ENCODE assay signal across 35 cellular contexts in genomic region chr17:42429726-42430464, GRCh38. TPM values are rescaled to one million over a fixed set of nuclear protein-coding genes. Genes with fewer than 3 reads are reported as not detected.
A peak's percentile ranks its signal among the peaks of the same experiment; 100 is the strongest.
DNase-seq lines count a peak whose midpoint lies in the region; ATAC-seq, FAIRE-seq and TF ChIP-seq lines count a peak whose summit lies in the region.
"Had no signal": no experiment of that assay in that cellular context is flagged by ENCODE, and none has a peak within 500 bp of the region (broad histone marks: within the 10 kb centered on the region; RNA-seq: fewer than 3 reads in every experiment).

No MANE protein-coding gene starts in this region.

- ATAC-seq in K562 = no peak
- peak; percentile 25 for ATAC-seq in left lobe of liver
- ATAC-seq in foreskin keratinocyte = no peak
- ATAC-seq: activated CD8-positive, alpha-beta T cell treated with anti-CD3 and anti-CD28 coated beads for 36 hours; effector memory CD8-positive, alpha-beta T cell; mucosa of descending colon had no signal

- TF ChIP-seq CTCF in K562 (IDR thresholded peaks at IDR 0.05 in 2 of 3, conservative IDR thresholded peaks at IDR 0.05 in 1 of 3; ENCODE audit: insufficient read depth in 2 of 3, low read depth in 1 of 3, low read length in 3 of 3) = no peak
- TF ChIP-seq CTCF in suprapubic skin (IDR thresholded peaks at IDR 0.05) = no peak
- no peak for TF ChIP-seq CTCF in mammary epithelial cell (conservative IDR thresholded peaks at IDR 0.05 in 1 of 2, IDR thresholded peaks at IDR 0.05 in 1 of 2; ENCODE audit: extremely low read depth in 1 of 2, insufficient read depth in 1 of 2, low read depth in 1 of 2, low read length in 2 of 2)
- TF ChIP-seq CTCF in foreskin keratinocyte (conservative IDR thresholded peaks at IDR 0.05) = no peak

- no peaks in the 10 kb centered on the region for H3K9me1 ChIP-seq in K562 (ENCODE audit: control insufficient read depth, insufficient read depth, low read length)

- peaks cover 5 to 10% of the 10 kb centered on the region in 2 experiments; a peak in 3 of 5 replicates for H3K4me1 ChIP-seq in K562 (replicated peaks in 1 of 2; ENCODE audit: control insufficient read depth in 2 of 2, insufficient read depth in 2 of 2, low read length in 2 of 2)
- peaks cover 49% of the 10 kb centered on the region for H3K4me1 ChIP-seq in suprapubic skin
- H3K4me1 ChIP-seq in mammary epithelial cell (ENCODE audit: insufficient read depth, low read length) = peaks cover 9% of the 10 kb centered on the region
- peaks cover 8% of the 10 kb centered on the region for H3K4me1 ChIP-seq in foreskin keratinocyte
- H3K4me1 ChIP-seq: colonic mucosa had no signal

- no peaks in the 10 kb centered on the region for H3K9me3 Mint-ChIP-seq in immature natural killer cell
- H3K9me3 Mint-ChIP-seq: activated CD8-positive, alpha-beta T cell treated with anti-CD3 and anti-CD28 coated beads for 36 hours; activated naive CD4-positive, alpha-beta T cell treated with anti-CD3 and anti-CD28 coated beads, Interleukin-2, amount 50 U/mL, for 24 hours; activated T-helper 2 cell treated with anti-CD3 and anti-CD28 coated beads, Interferon-gamma antibody, Interleukin-2, Interleukin-4, amounts not matched to agents 10 μg/mL and 5 μg/mL and 100 μg/mL, durations not matched to agents 14 hours and 24 hours and 36 hours; effector memory CD8-positive, alpha-beta T cell; nephron progenitor cell had no signal

- H3K27me3 Mint-ChIP-seq in immature natural killer cell (ENCODE audit: low read depth in 3 of 3) = peaks cover 3 to 15% (median 13%) of the 10 kb centered on the region in 3 donors
- H3K27me3 Mint-ChIP-seq: activated naive CD4-positive, alpha-beta T cell treated with anti-CD3 and anti-CD28 coated beads, Interleukin-2, amount 50 U/mL, for 24 hours had no signal

- H3K36me3 Mint-ChIP-seq in immature natural killer cell = no peaks in the 10 kb centered on the region
- H3K36me3 Mint-ChIP-seq: activated naive CD4-positive, alpha-beta T cell treated with anti-CD3 and anti-CD28 coated beads, Interleukin-2, amount 50 U/mL, for 24 hours had no signal

- H3K4me1 Mint-ChIP-seq in immature natural killer cell = no peaks in the 10 kb centered on the region
- H3K4me1 Mint-ChIP-seq: activated naive CD4-positive, alpha-beta T cell treated with anti-CD3 and anti-CD28 coated beads, Interleukin-2, amount 50 U/mL, for 24 hours had no signal

- intact Hi-C loops in K562 (cut with micrococcal nuclease) (loop anchor here (5.0 kb wide), 1 partner anchor 87 kb away; no protein-coding TSS in a partner anchor), mammary epithelial cell (cut with micrococcal nuclease) (loop anchor here (2.0 kb wide), 1 partner anchor 107 kb away; no protein-coding TSS in a partner anchor)

- BruUV-seq in K562 (replicated peaks; lab: Mats Ljungman, UMichigan) (no TSS peak), mammary epithelial cell (replicated peaks; lab: Mats Ljungman, UMichigan) (no TSS peak)

- DNase-seq in LHCN-M2 (ENCODE audit: low read depth) (peak; percentile 48), K562 (ENCODE audit: extremely low read depth in 1 of 4, low spot score in 3 of 4) (no peak), left lobe of liver (ENCODE audit: low spot score) (no peak), suprapubic skin (ENCODE audit: low spot score in 2 of 2) (peak in 1 of 2 donors; percentile 32), mammary epithelial cell (no peak), foreskin keratinocyte (no peak), immature natural killer cell (no peak)
- DNase-seq: activated CD8-positive, alpha-beta T cell treated with anti-CD3 and anti-CD28 coated beads for 36 hours; amygdala; colonic mucosa; COR-L47; DMS53; effector memory CD8-positive, alpha-beta T cell; H7; Karpas-422; mucosa of descending colon; NCI-H1417 treated with DMSO at 0.1 percent for 48 hours; NCI-H2081; NCI-H2227 treated with DMSO at 0.1 percent for 48 hours; NCI-H526 treated with DMSO at 0.1 percent for 48 hours; nephron progenitor cell; NK-92 treated with Interleukin-12 subunit alpha and Interleukin-12 subunit beta, amount 100 ng/mL, for 24 hours; ovary; PC-9; SIG-M5; stimulated activated CD4-positive, alpha-beta T cell treated with anti-CD3 and anti-CD28 coated beads, Interleukin-2, amount 100 ng/mL, for 48 hours; SW 1271; tibial artery had no signal

- TF ChIP-seq RAD21 in K562 (CRISPR knock-in tag; conservative IDR thresholded peaks at IDR 0.05 in 1 of 2, IDR thresholded peaks at IDR 0.05 in 1 of 2) = no peak

- no peak for TF ChIP-seq EP300 in K562 (IDR thresholded peaks at IDR 0.05; ENCODE audit: low read length)
- TF ChIP-seq EP300 in suprapubic skin (IDR thresholded peaks at IDR 0.05) = no peak

- no peak overlapping the region for H3K27ac Mint-ChIP-seq in immature natural killer cell
- H3K27ac Mint-ChIP-seq: activated CD8-positive, alpha-beta T cell treated with anti-CD3 and anti-CD28 coated beads for 36 hours; activated T-helper 2 cell treated with anti-CD3 and anti-CD28 coated beads, Interferon-gamma antibody, Interleukin-2, Interleukin-4, amounts not matched to agents 10 μg/mL and 5 μg/mL and 100 μg/mL, durations not matched to agents 14 hours and 24 hours and 36 hours; effector memory CD8-positive, alpha-beta T cell; nephron progenitor cell had no signal

- in situ Hi-C loops in K562 (cut with MboI) (no loop called here), mammary epithelial cell (cut with MboI; ENCODE audit: low sequenced_read_pairs in 2 of 2) (no loop called here)

- WGBS in K562 (ENCODE audit: insufficient coverage, low coverage, missing lambda C conversion rate) = 24% methylated on average over 3 of the region's 3 CpGs
- WGBS in suprapubic skin = 57% methylated on average over 3 of the region's 3 CpGs
- WGBS in mammary epithelial cell (ENCODE audit: low coverage, missing lambda C conversion rate) = 94% methylated on average over 3 of the region's 3 CpGs

- H3K79me2 ChIP-seq in K562 (ENCODE audit: control insufficient read depth, insufficient read depth, low read length) (no peaks in the 10 kb centered on the region), mammary epithelial cell (ENCODE audit: insufficient read depth, low read length) (no peaks in the 10 kb centered on the region)

- dilution Hi-C loops in mammary epithelial cell (cut with HindIII; ENCODE audit: low sequenced_read_pairs) = no loop called here

- H3K36me3 ChIP-seq in K562 (ENCODE audit: control insufficient read depth, insufficient read depth, low read length) = no peaks in the 10 kb centered on the region
- H3K36me3 ChIP-seq in suprapubic skin = no peaks in the 10 kb centered on the region
- H3K36me3 ChIP-seq in mammary epithelial cell (ENCODE audit: insufficient read depth, low read length) = no peaks in the 10 kb centered on the region
- H3K36me3 ChIP-seq: breast epithelium, colonic mucosa, ovary, tibial artery had no signal

- H3K4me3 ChIP-seq in K562 (no peak overlapping the region), suprapubic skin (no peak overlapping the region), mammary epithelial cell (replicated peaks in 1 of 3; ENCODE audit: insufficient read depth in 1 of 3, low read depth in 2 of 3, low read length in 3 of 3) (no peak overlapping the region)
- H3K4me3 ChIP-seq: breast epithelium, colonic mucosa, lung, mucosa of descending colon, ovary, PC-9, tibial artery had no signal

- FAIRE-seq in K562 (lab: Jason Lieb, UNC) = no peak
- FAIRE-seq: GM12891 had no signal

- H3K4me3 Mint-ChIP-seq in immature natural killer cell = no peak overlapping the region
- H3K4me3 Mint-ChIP-seq: activated CD8-positive, alpha-beta T cell treated with anti-CD3 and anti-CD28 coated beads for 36 hours; activated naive CD4-positive, alpha-beta T cell treated with anti-CD3 and anti-CD28 coated beads, Interleukin-2, amount 50 U/mL, for 24 hours; effector memory CD8-positive, alpha-beta T cell; nephron progenitor cell had no signal

- no peaks in the 10 kb centered on the region for H3K9me3 ChIP-seq in K562 (replicated peaks; ENCODE audit: control insufficient read depth, insufficient read depth, low read depth, low read length)
- H3K9me3 ChIP-seq in suprapubic skin = no peaks in the 10 kb centered on the region
- H3K9me3 ChIP-seq in mammary epithelial cell (replicated peaks; ENCODE audit: insufficient read depth, low read length) = no peaks in the 10 kb centered on the region
- H3K9me3 ChIP-seq: breast epithelium, colonic mucosa, mucosa of descending colon, ovary, tibial artery had no signal

- H3K4me2 ChIP-seq in K562 (ENCODE audit: insufficient read depth, low read length) (no peak overlapping the region; the same call in 1 of the 2 replicates), mammary epithelial cell (ENCODE audit: insufficient read depth, low read depth, low read length) (no peak overlapping the region)
- H3K4me2 ChIP-seq: PC-9 had no signal

- H4K20me1 ChIP-seq in K562 (replicated peaks; ENCODE audit: control insufficient read depth, insufficient read depth, low read length) (no peaks in the 10 kb centered on the region), mammary epithelial cell (ENCODE audit: insufficient read depth, low read length) (no peaks in the 10 kb centered on the region)

- no peak for TF ChIP-seq POLR2A in K562 (conservative IDR thresholded peaks at IDR 0.05)
- TF ChIP-seq POLR2A in suprapubic skin (IDR thresholded peaks at IDR 0.05) = no peak

- H3K27ac ChIP-seq in K562 (ENCODE audit: extremely low read depth, low read depth, low read length) (no peak overlapping the region), suprapubic skin (peak overlapping the region; percentile 45), mammary epithelial cell (ENCODE audit: insufficient read depth, low read depth, low read length) (no peak overlapping the region), foreskin keratinocyte (no peak overlapping the region)
- H3K27ac ChIP-seq: C4-2B, colonic mucosa, HL-60, ovary, PC-9 had no signal

- CTCF ChIA-PET in K562 (lab: Yijun Ruan, JAX; ENCODE audit: low intra/inter-chr PET ratio) (no interaction called here), mammary epithelial cell (lab: Charles Lee; ENCODE audit: low non-redundant PET) (no interaction called here)

- H3K27me3 ChIP-seq in K562 (ENCODE audit: control insufficient read depth in 2 of 2, insufficient read depth in 2 of 2, low read length in 2 of 2) (no peaks in the 10 kb centered on the region), suprapubic skin (no peaks in the 10 kb centered on the region), mammary epithelial cell (ENCODE audit: insufficient read depth, low read length) (no peaks in the 10 kb centered on the region), foreskin keratinocyte (no peaks in the 10 kb centered on the region)
- H3K27me3 ChIP-seq: breast epithelium, colonic mucosa, ovary, tibial artery had no signal

- H2AFZ ChIP-seq in K562 (ENCODE audit: low read depth, low read length) = no peak overlapping the region
- H2AFZ ChIP-seq in mammary epithelial cell (ENCODE audit: low read depth, low read length) = no peak overlapping the region
- H2AFZ ChIP-seq: PC-9 had no signal

- H3K9ac ChIP-seq in K562 (ENCODE audit: insufficient read depth in 1 of 2, low read depth in 2 of 2, low read length in 2 of 2) (no peak overlapping the region), mammary epithelial cell (ENCODE audit: insufficient read depth, low read length) (no peak overlapping the region)

- POLR2A ChIA-PET in K562 (lab: Yijun Ruan, JAX) = no interaction called here

RNA-seq across cellular contexts. Expression of gene CAVIN1, which starts 6.8 kb away (rescaled TPM):
- 308 and 325 TPM in 2 replicates for total RNA-seq in LHCN-M2 (2014; rRNA removed)
- polyA plus RNA-seq in LHCN-M2 (2012) = 454 TPM
- total RNA-seq in K562 (2011; cell fraction: chromatin; rRNA removed; ENCODE audit: low replicate concordance) = 11.6 and 29.3 TPM in 2 replicates
- 22.9 and 29.9 TPM in 2 replicates for total RNA-seq in K562 (2011; cell fraction: nucleolus; rRNA removed)
- 18.6 and 22.2 TPM in 2 replicates for total RNA-seq in K562 (2011; cell fraction: nucleoplasm; rRNA removed)
- total RNA-seq in K562 (2014; rRNA removed) = 126 and 135 TPM in 2 replicates
- 56.1 and 57.8 TPM in 2 replicates for total RNA-seq in K562 (2014; rRNA removed; fragmentation: Illumina TruSeq; extraction: Trizol)
- 74.5 and 80.0 TPM in 2 replicates for total RNA-seq in K562 (2015; rRNA removed; fragmentation: Illumina TruSeq; extraction: Trizol)
- total RNA-seq in K562 (2021) = 143 and 162 TPM in 2 replicates
- polyA plus RNA-seq in K562 (2011; rRNA removed) = 44.6 and 60.0 TPM in 2 replicates
- polyA plus RNA-seq in K562 (2011; cell fraction: cytosol; rRNA removed) = 39.4 and 107 TPM in 2 replicates
- polyA plus RNA-seq in K562 (2011; cell fraction: nucleus; rRNA removed) = 8.0 and 16.1 TPM in 2 replicates
- 74.3 and 99.4 TPM in 2 replicates for polyA plus RNA-seq in K562 (2012)
- polyA plus RNA-seq in K562 (2014; fragmentation: Illumina TruSeq; extraction: Trizol) = 77.6 and 93.7 TPM in 2 replicates
- 1 to 10 TPM; 6.8 to 8.6 TPM for polyA plus RNA-seq in K562 (2014; fragmentation: Nextera tagmentation; extraction: Ambion mirVana)
- 72.9 and 92.8 TPM in 2 replicates for polyA plus RNA-seq in K562 (2014; rRNA removed)
- polyA minus RNA-seq in K562 (2011; rRNA and poly(A)+ RNA removed) = 34.7 and 64.3 TPM in 2 replicates
- 81.5 and 110 TPM in 2 replicates for polyA minus RNA-seq in K562 (2011; cell fraction: cytosol; rRNA and poly(A)+ RNA removed)
- polyA minus RNA-seq in K562 (2011; cell fraction: nucleus; rRNA and poly(A)+ RNA removed) = 9.4 and 9.6 TPM in 2 replicates
- total RNA-seq in left lobe of liver = 12.3 TPM
- total RNA-seq in suprapubic skin = 100 to 1,000 TPM; 153 to 224 (median 182) TPM
- total RNA-seq in mammary epithelial cell = 100 to 1,000 TPM; 354 to 592 TPM
- polyA plus RNA-seq in mammary epithelial cell = 249 TPM
- polyA minus RNA-seq in mammary epithelial cell = 304 TPM
- 351 and 355 TPM in 2 replicates for total RNA-seq in foreskin keratinocyte
- polyA plus RNA-seq in foreskin keratinocyte = 215 and 236 TPM in 2 replicates
- not detected for polyA plus RNA-seq in immature natural killer cell

RNA-seq across cellular contexts. Expression of gene ATP6V0A1, which starts 28.8 kb away (rescaled TPM):
- 38.2 and 43.8 TPM in 2 replicates for total RNA-seq in LHCN-M2 (2014; rRNA removed)
- 37.6 TPM for polyA plus RNA-seq in LHCN-M2 (2012)
- total RNA-seq in K562 (2011; cell fraction: chromatin; rRNA removed; ENCODE audit: low replicate concordance) = 998 and 1,046 TPM in 2 replicates
- total RNA-seq in K562 (2011; cell fraction: nucleolus; rRNA removed) = 668 and 698 TPM in 2 replicates
- total RNA-seq in K562 (2011; cell fraction: nucleoplasm; rRNA removed) = 746 and 878 TPM in 2 replicates
- 71.7 and 82.2 TPM in 2 replicates for total RNA-seq in K562 (2014; rRNA removed)
- total RNA-seq in K562 (2014; rRNA removed; fragmentation: Illumina TruSeq; extraction: Trizol) = 75.5 and 89.2 TPM in 2 replicates
- 54.9 and 56.1 TPM in 2 replicates for total RNA-seq in K562 (2015; rRNA removed; fragmentation: Illumina TruSeq; extraction: Trizol)
- total RNA-seq in K562 (2021) = 127 and 141 TPM in 2 replicates
- polyA plus RNA-seq in K562 (2011; rRNA removed) = 102 and 104 TPM in 2 replicates
- polyA plus RNA-seq in K562 (2011; cell fraction: cytosol; rRNA removed) = 101 and 137 TPM in 2 replicates
- 300 and 643 TPM in 2 replicates for polyA plus RNA-seq in K562 (2011; cell fraction: nucleus; rRNA removed)
- polyA plus RNA-seq in K562 (2012) = 77.1 and 103 TPM in 2 replicates
- 143 and 158 TPM in 2 replicates for polyA plus RNA-seq in K562 (2014; fragmentation: Illumina TruSeq; extraction: Trizol)
- 10 to 100 TPM; 11.8 to 46.3 TPM for polyA plus RNA-seq in K562 (2014; fragmentation: Nextera tagmentation; extraction: Ambion mirVana)
- polyA plus RNA-seq in K562 (2014; rRNA removed) = 62.7 and 80.3 TPM in 2 replicates
- 165 and 302 TPM in 2 replicates for polyA minus RNA-seq in K562 (2011; rRNA and poly(A)+ RNA removed)
- 41.3 and 104 TPM in 2 replicates for polyA minus RNA-seq in K562 (2011; cell fraction: cytosol; rRNA and poly(A)+ RNA removed)
- 181 and 232 TPM in 2 replicates for polyA minus RNA-seq in K562 (2011; cell fraction: nucleus; rRNA and poly(A)+ RNA removed)
- total RNA-seq in left lobe of liver = 42.8 TPM
- total RNA-seq in suprapubic skin = 100 to 1,000 TPM; 102 to 194 (median 142) TPM
- 100 to 1,000 TPM in 1 of 2 donors, 10 to 100 TPM in 1; 57.0 to 102 TPM for total RNA-seq in mammary epithelial cell
- polyA plus RNA-seq in mammary epithelial cell = 31.5 TPM
- 149 TPM for polyA minus RNA-seq in mammary epithelial cell
- 18.8 and 19.7 TPM in 2 replicates for total RNA-seq in foreskin keratinocyte
- polyA plus RNA-seq in foreskin keratinocyte = 17.8 and 18.9 TPM in 2 replicates
- polyA plus RNA-seq in immature natural killer cell = 1 to 10 TPM in 2 of 3 donors, under 1 TPM in 1; 0.76 to 4.2 (median 1.4) TPM

RNA-seq across cellular contexts. Expression of gene STAT3, which starts 41.7 kb away (rescaled TPM):
- total RNA-seq in LHCN-M2 (2014; rRNA removed) = 52.9 and 60.3 TPM in 2 replicates
- 31.6 TPM for polyA plus RNA-seq in LHCN-M2 (2012)
- 176 and 210 TPM in 2 replicates for total RNA-seq in K562 (2011; cell fraction: chromatin; rRNA removed; ENCODE audit: low replicate concordance)
- total RNA-seq in K562 (2011; cell fraction: nucleolus; rRNA removed) = 110 and 117 TPM in 2 replicates
- 145 and 167 TPM in 2 replicates for total RNA-seq in K562 (2011; cell fraction: nucleoplasm; rRNA removed)
- total RNA-seq in K562 (2014; rRNA removed) = 90.4 and 99.6 TPM in 2 replicates
- 108 and 115 TPM in 2 replicates for total RNA-seq in K562 (2014; rRNA removed; fragmentation: Illumina TruSeq; extraction: Trizol)
- total RNA-seq in K562 (2015; rRNA removed; fragmentation: Illumina TruSeq; extraction: Trizol) = 105 and 113 TPM in 2 replicates
- total RNA-seq in K562 (2021) = 120 and 133 TPM in 2 replicates
- polyA plus RNA-seq in K562 (2011; rRNA removed) = 90.0 and 120 TPM in 2 replicates
- 83.3 and 125 TPM in 2 replicates for polyA plus RNA-seq in K562 (2011; cell fraction: cytosol; rRNA removed)
- 58.4 and 72.2 TPM in 2 replicates for polyA plus RNA-seq in K562 (2011; cell fraction: nucleus; rRNA removed)
- polyA plus RNA-seq in K562 (2012) = 160 and 179 TPM in 2 replicates
- 179 and 180 TPM in 2 replicates for polyA plus RNA-seq in K562 (2014; fragmentation: Illumina TruSeq; extraction: Trizol)
- polyA plus RNA-seq in K562 (2014; fragmentation: Nextera tagmentation; extraction: Ambion mirVana) = 100 to 1,000 TPM; 114 to 160 TPM
- 120 and 134 TPM in 2 replicates for polyA plus RNA-seq in K562 (2014; rRNA removed)
- polyA minus RNA-seq in K562 (2011; rRNA and poly(A)+ RNA removed) = 111 and 124 TPM in 2 replicates
- polyA minus RNA-seq in K562 (2011; cell fraction: cytosol; rRNA and poly(A)+ RNA removed) = 68.3 and 70.2 TPM in 2 replicates
- 35.3 and 48.0 TPM in 2 replicates for polyA minus RNA-seq in K562 (2011; cell fraction: nucleus; rRNA and poly(A)+ RNA removed)
- 112 TPM for total RNA-seq in left lobe of liver
- 100 to 1,000 TPM; 144 to 174 (median 152) TPM for total RNA-seq in suprapubic skin
- 100 to 1,000 TPM in 1 of 2 donors, 10 to 100 TPM in 1; 94.3 to 191 TPM for total RNA-seq in mammary epithelial cell
- polyA plus RNA-seq in mammary epithelial cell = 51.3 TPM
- 115 TPM for polyA minus RNA-seq in mammary epithelial cell
- 76.6 and 77.7 TPM in 2 replicates for total RNA-seq in foreskin keratinocyte
- polyA plus RNA-seq in foreskin keratinocyte = 20.2 and 23.0 TPM in 2 replicates
- 100 to 1,000 TPM; 110 to 205 (median 127) TPM for polyA plus RNA-seq in immature natural killer cell
